ENCODE assay signal across 1 cellular context in the genomic region with DNA sequence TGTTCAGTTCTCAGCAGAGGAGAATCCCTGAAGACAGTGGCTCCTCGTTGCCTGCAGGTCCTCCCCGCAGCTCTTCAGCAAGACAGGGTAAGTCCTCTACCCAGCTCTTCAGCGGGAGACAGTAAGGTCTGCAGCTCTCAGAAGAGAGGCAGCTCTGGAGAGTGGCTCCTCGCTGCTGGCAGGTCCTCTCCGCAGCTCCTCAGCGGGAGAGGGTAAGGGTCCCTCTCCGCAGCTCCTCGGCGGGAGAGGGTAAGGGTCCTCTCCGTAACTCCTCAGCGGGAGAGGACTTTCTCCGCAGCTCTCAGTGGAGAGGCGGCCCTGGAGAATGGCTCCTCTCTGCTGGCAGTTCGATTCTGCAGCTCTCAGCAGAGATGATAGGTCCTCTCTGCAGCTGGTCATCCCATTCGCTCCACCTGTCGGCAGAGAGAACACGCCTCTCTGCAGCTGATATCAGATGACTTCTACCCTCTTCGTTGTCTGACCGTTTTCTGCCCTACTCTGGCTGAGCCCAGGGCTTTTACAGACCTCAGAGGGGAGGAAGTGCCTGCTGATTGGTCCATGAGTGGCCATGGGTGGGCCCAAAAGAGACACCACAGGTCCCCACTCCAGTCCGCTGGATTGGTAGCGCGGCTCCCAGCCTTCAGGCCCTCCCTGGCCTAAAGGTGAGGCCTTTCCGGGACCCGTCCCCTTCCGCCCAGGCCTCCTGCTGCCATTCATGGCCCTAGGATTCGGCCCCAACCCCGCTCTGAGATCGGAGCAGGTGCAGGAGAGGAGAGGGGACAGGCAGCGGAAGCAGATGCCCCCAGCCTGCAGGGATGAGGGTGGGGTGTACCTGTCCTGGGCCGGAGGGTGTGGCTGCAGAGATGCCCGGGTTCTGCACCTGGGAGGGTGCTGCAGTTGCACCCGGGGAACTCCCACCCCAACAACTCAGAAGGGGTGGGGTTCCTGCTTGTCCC.
TF ChIP-seq lines count a peak whose summit lies in the region.

No MANE protein-coding gene starts in this region.

TF ChIP-seq in HepG2, 621 proteins besides CTCF, POLR2A, EP300 and RAD21 (continued from another document):
- TF ChIP-seq, protein P1, sequence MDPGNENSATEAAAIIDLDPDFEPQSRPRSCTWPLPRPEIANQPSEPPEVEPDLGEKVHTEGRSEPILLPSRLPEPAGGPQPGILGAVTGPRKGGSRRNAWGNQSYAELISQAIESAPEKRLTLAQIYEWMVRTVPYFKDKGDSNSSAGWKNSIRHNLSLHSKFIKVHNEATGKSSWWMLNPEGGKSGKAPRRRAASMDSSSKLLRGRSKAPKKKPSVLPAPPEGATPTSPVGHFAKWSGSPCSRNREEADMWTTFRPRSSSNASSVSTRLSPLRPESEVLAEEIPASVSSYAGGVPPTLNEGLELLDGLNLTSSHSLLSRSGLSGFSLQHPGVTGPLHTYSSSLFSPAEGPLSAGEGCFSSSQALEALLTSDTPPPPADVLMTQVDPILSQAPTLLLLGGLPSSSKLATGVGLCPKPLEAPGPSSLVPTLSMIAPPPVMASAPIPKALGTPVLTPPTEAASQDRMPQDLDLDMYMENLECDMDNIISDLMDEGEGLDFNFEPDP (CRISPR knock-in tag; conservative IDR thresholded peaks at IDR 0.05): no peak
- TF ChIP-seq BRCA1 (CRISPR knock-in tag; IDR thresholded peaks at IDR 0.05) (no peak), ZSCAN25 (CRISPR knock-in tag; IDR thresholded peaks at IDR 0.05) (no peak; the same call in 1 of the 2 replicates), TOPORS (CRISPR knock-in tag; IDR thresholded peaks at IDR 0.05) (no peak)
